In genomic region chr4:163107754-163108153, GRCh38 we compare ENCODE assay signal across 9 cellular contexts. TPM values are rescaled to one million over a fixed set of nuclear protein-coding genes. Genes with fewer than 3 reads are reported as not detected.
DNase-seq lines count a peak whose midpoint lies in the region; ATAC-seq and FAIRE-seq lines count a peak whose summit lies in the region.
"Had no signal": no experiment of that assay in that cellular context is flagged by ENCODE, and none has a peak within 500 bp of the region (broad histone marks: within the 10 kb centered on the region; RNA-seq: fewer than 3 reads in every experiment).

No MANE protein-coding gene starts in this region.

- H3K27ac ChIP-seq in CD4-positive, CD25-positive, alpha-beta regulatory T cell (ENCODE audit: insufficient read depth, low read length, poor library complexity, severe bottlenecking) = no peak overlapping the region

- no peaks in the 10 kb centered on the region for H3K27me3 Mint-ChIP-seq in CD4-positive, CD25-positive, alpha-beta regulatory T cell

- H3K27ac Mint-ChIP-seq in CD4-positive, CD25-positive, alpha-beta regulatory T cell = no peak overlapping the region

- DNase-seq in CD4-positive, CD25-positive, alpha-beta regulatory T cell = peak in 2 of 3 donors; percentile 2 to 69
- DNase-seq in NCI-H69 (lab: John Stamatoyannopoulos, UW) (peak; percentile 3), fibroblast of the conjunctiva (ENCODE audit: low read depth) (peak; percentile 3), hippocampal formation (lab: John Stamatoyannopoulos, UW) (no peak), RCC 7860 (ENCODE audit: low spot score) (no peak), NCI-H524 treated with DMSO at 0.1 percent for 48 hours (lab: John Stamatoyannopoulos, UW) (no peak)
- no peak for DNase-seq in stimulated activated CD4-positive, alpha-beta T cell treated with anti-CD3 and anti-CD28 coated beads, Interleukin-2, amount 100 ng/mL, for 48 hours
- DNase-seq: NCI-H1436 treated with DMSO at 0.1 percent for 48 hours had no signal

- no peaks in the 10 kb centered on the region for H3K9me3 Mint-ChIP-seq in CD4-positive, CD25-positive, alpha-beta regulatory T cell

- no peaks in the 10 kb centered on the region for H3K27me3 ChIP-seq in CD4-positive, CD25-positive, alpha-beta regulatory T cell (ENCODE audit: control insufficient read depth, insufficient read depth, low read length)

- H3K9me3 ChIP-seq in CD4-positive, CD25-positive, alpha-beta regulatory T cell (ENCODE audit: control insufficient read depth in 2 of 2, low read length in 2 of 2) = no peaks in the 10 kb centered on the region

- FAIRE-seq in RCC 7860 (lab: Jason Lieb, UNC) = no peak

- no peak overlapping the region for H3K4me3 ChIP-seq in CD4-positive, CD25-positive, alpha-beta regulatory T cell (ENCODE audit: low read depth, low read length)

- no peaks in the 10 kb centered on the region for H3K36me3 ChIP-seq in CD4-positive, CD25-positive, alpha-beta regulatory T cell (ENCODE audit: control insufficient read depth, insufficient read depth, low read length)

- ATAC-seq in CD4-positive, CD25-positive, alpha-beta regulatory T cell (ENCODE audit: low read depth in 2 of 2) = no peak
- peak; percentile 49 for ATAC-seq in GM21723 (IDR thresholded peaks at IDR 0.05; ENCODE audit: unreplicated experiment)

- peaks cover 16% of the 10 kb centered on the region for H3K36me3 Mint-ChIP-seq in CD4-positive, CD25-positive, alpha-beta regulatory T cell

- no peak overlapping the region for H3K4me3 Mint-ChIP-seq in CD4-positive, CD25-positive, alpha-beta regulatory T cell

- H3K4me1 ChIP-seq in CD4-positive, CD25-positive, alpha-beta regulatory T cell (ENCODE audit: control insufficient read depth, insufficient read depth, low read length, poor library complexity, severe bottlenecking) = no peaks in the 10 kb centered on the region

- peaks cover 7 to 23% (median 15%) of the 10 kb centered on the region in 4 donors for H3K4me1 Mint-ChIP-seq in CD4-positive, CD25-positive, alpha-beta regulatory T cell

RNA-seq across cellular contexts. Expression of gene NAF1, which starts 58.9 kb away (rescaled TPM):
- 55.2 TPM for total RNA-seq in CD4-positive, CD25-positive, alpha-beta regulatory T cell
- 1 to 10 TPM; 2.1 to 5.3 (median 2.5) TPM for polyA plus RNA-seq in CD4-positive, CD25-positive, alpha-beta regulatory T cell

Comparison
In these comparisons a context has a peak if more than half of its experiments do, and no peak if none do; other contexts are left out.
1. DNase-seq: peak in CD4-positive, CD25-positive, alpha-beta regulatory T cell (2 of 3), NCI-H69 (single experiment) and fibroblast of the conjunctiva (single experiment); none in stimulated activated CD4-positive, alpha-beta T cell treated with anti-CD3 and anti-CD28 coated beads, Interleukin-2, amount 100 ng/mL, for 48 hours (0 of 2), hippocampal formation (0 of 2), RCC 7860 (single experiment) and NCI-H524 treated with DMSO at 0.1 percent for 48 hours (single experiment).